In genomic region chr19:40742477-40742876, GRCh38 we compare ENCODE assay signal across 15 cellular contexts. TPM values are rescaled to one million over a fixed set of nuclear protein-coding genes. Genes with fewer than 3 reads are reported as not detected.
"Had no signal": no experiment of that assay in that cellular context is flagged by ENCODE, and none has a peak within 500 bp of the region (broad histone marks: within the 10 kb centered on the region; RNA-seq: fewer than 3 reads in every experiment).

No MANE protein-coding gene starts in this region.

- H3K9me3 Mint-ChIP-seq: activated CD8-positive, alpha-beta T cell treated with anti-CD3 and anti-CD28 coated beads for 36 hours; activated naive CD4-positive, alpha-beta T cell treated with anti-CD3 and anti-CD28 coated beads, Interleukin-2, amount 10 ng/mL, durations not matched to agents 7 days and 5 days; brain; nephron had no signal

- H3K4me1 Mint-ChIP-seq: activated naive CD4-positive, alpha-beta T cell treated with anti-CD3 and anti-CD28 coated beads, Interleukin-2, amount 10 ng/mL, durations not matched to agents 7 days and 5 days; brain; nephron had no signal

- H3K36me3 ChIP-seq: ovary, SJCRH30 had no signal

- H3K4me3 Mint-ChIP-seq: activated CD8-positive, alpha-beta T cell treated with anti-CD3 and anti-CD28 coated beads for 36 hours; activated naive CD4-positive, alpha-beta T cell treated with anti-CD3 and anti-CD28 coated beads, Interleukin-2, amount 10 ng/mL, durations not matched to agents 7 days and 5 days; nephron had no signal

- H3K9me3 ChIP-seq: adrenal gland, ovary, SJCRH30, tibial artery had no signal

- H3K4me3 ChIP-seq: adrenal gland, ovary, SJCRH30, tibial artery had no signal

- H3K27me3 Mint-ChIP-seq: activated CD8-positive, alpha-beta T cell treated with anti-CD3 and anti-CD28 coated beads for 36 hours; activated naive CD4-positive, alpha-beta T cell treated with anti-CD3 and anti-CD28 coated beads, Interleukin-2, amount 10 ng/mL, durations not matched to agents 7 days and 5 days; brain had no signal

- H3K4me1 ChIP-seq: SJCRH30 had no signal

- H3K27ac ChIP-seq: ovary, SJCRH30 had no signal

- H3K27me3 ChIP-seq: adrenal gland, ovary, SJCRH30, tibial artery had no signal

- H3K27ac Mint-ChIP-seq: activated CD8-positive, alpha-beta T cell treated with anti-CD3 and anti-CD28 coated beads for 36 hours; activated naive CD4-positive, alpha-beta T cell treated with anti-CD3 and anti-CD28 coated beads, Interleukin-2, amount 10 ng/mL, durations not matched to agents 7 days and 5 days had no signal

- DNase-seq: activated CD8-positive, alpha-beta memory T cell treated with anti-CD3 and anti-CD28 coated beads, Interleukin-2, amount 50 U/mL, for 4 hours; activated CD8-positive, alpha-beta T cell treated with anti-CD3 and anti-CD28 coated beads for 36 hours; activated naive CD4-positive, alpha-beta T cell treated with anti-CD3 and anti-CD28 coated beads, Interleukin-2, amount 10 ng/mL, durations not matched to agents 7 days and 5 days; cerebellar nuclear complex; dermis blood vessel endothelial cell; erythroblast; left cardiac atrium; ovary; SJCRH30; T-helper 9 cell; tibial artery had no signal

- ATAC-seq: activated CD8-positive, alpha-beta T cell treated with anti-CD3 and anti-CD28 coated beads for 36 hours had no signal

RNA-seq across cellular contexts. Expression of gene MIA, which starts 32.8 kb away (rescaled TPM):
- total RNA-seq: activated CD8-positive, alpha-beta T cell treated with anti-CD3 and anti-CD28 coated beads for 36 hours; renal cortical epithelial cell; SJCRH30 had no signal
